1 cellular context compared by ENCODE assay signal in genomic region chr5:53425598-53426516, GRCh38.
TF ChIP-seq lines count a peak whose summit lies in the region.

No MANE protein-coding gene starts in this region.

TF ChIP-seq in H1, 55 proteins besides CTCF, POLR2A, EP300 and RAD21 (continued from another document):
- TF ChIP-seq, protein P1, sequence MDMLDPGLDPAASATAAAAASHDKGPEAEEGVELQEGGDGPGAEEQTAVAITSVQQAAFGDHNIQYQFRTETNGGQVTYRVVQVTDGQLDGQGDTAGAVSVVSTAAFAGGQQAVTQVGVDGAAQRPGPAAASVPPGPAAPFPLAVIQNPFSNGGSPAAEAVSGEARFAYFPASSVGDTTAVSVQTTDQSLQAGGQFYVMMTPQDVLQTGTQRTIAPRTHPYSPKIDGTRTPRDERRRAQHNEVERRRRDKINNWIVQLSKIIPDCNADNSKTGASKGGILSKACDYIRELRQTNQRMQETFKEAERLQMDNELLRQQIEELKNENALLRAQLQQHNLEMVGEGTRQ (IDR thresholded peaks at IDR 0.05; ENCODE audit: low read length): no peak
TF ChIP-seq in H1: peak in this region for 5.
